ENCODE assay signal across 1 cellular context in the genomic region with DNA sequence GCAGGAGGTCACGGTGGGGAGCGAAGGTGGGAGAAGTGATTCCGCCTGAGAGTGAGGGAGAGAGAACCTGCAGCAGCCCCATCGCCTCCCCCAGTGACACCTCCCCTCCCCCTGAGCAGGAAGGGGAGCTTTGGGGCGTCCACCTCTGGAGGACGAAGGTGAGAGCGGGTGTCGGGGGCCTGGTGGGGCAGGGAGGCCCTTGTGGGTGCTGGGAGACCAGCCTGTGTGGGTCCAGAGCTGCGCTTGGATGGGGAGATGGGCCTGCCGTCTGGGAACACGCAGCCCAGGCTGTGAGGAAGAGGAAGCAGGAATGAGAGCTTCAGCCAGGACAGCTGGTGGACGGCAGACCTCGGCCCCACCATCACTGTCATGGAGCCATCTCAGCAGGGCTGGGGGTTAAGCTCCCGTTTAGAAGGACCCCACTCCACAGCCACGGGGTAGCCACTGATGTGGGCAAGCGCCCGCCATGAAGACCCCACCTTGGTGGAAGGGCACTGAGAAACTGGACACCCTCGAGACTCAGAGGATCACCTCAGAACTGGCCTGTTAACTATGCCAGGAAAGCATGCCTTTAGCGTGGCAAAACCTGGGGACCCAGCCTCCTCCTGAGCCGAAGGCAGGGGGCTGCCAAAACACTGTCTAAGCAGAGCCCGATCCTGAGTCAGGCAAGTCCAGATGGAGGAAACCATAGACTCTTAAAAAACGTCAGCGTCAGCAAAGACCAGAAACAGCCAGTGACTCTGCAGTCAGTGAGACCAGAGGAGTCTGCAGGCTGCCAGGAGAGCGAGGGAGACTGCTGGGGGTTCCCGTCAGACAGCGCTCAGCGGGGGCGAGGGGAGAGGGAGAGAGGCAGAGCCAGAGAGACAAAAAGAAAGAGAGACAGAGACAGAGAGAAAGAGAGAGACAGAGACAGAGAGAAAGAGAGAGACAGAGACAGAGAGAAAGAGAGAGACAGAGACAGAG.
TF ChIP-seq lines count a peak whose summit lies in the region.

No MANE protein-coding gene starts in this region.

TF ChIP-seq in WTC11, 78 proteins besides CTCF, POLR2A, EP300 and RAD21 (continued from another document):
- TF ChIP-seq, protein P1, sequence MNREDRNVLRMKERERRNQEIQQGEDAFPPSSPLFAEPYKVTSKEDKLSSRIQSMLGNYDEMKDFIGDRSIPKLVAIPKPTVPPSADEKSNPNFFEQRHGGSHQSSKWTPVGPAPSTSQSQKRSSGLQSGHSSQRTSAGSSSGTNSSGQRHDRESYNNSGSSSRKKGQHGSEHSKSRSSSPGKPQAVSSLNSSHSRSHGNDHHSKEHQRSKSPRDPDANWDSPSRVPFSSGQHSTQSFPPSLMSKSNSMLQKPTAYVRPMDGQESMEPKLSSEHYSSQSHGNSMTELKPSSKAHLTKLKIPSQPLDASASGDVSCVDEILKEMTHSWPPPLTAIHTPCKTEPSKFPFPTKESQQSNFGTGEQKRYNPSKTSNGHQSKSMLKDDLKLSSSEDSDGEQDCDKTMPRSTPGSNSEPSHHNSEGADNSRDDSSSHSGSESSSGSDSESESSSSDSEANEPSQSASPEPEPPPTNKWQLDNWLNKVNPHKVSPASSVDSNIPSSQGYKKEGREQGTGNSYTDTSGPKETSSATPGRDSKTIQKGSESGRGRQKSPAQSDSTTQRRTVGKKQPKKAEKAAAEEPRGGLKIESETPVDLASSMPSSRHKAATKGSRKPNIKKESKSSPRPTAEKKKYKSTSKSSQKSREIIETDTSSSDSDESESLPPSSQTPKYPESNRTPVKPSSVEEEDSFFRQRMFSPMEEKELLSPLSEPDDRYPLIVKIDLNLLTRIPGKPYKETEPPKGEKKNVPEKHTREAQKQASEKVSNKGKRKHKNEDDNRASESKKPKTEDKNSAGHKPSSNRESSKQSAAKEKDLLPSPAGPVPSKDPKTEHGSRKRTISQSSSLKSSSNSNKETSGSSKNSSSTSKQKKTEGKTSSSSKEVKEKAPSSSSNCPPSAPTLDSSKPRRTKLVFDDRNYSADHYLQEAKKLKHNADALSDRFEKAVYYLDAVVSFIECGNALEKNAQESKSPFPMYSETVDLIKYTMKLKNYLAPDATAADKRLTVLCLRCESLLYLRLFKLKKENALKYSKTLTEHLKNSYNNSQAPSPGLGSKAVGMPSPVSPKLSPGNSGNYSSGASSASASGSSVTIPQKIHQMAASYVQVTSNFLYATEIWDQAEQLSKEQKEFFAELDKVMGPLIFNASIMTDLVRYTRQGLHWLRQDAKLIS (CRISPR knock-in tag; IDR thresholded peaks at IDR 0.05; ENCODE audit: borderline replicate concordance), result no peak
